ENCODE assay signal across 12 cellular contexts in the genomic region with DNA sequence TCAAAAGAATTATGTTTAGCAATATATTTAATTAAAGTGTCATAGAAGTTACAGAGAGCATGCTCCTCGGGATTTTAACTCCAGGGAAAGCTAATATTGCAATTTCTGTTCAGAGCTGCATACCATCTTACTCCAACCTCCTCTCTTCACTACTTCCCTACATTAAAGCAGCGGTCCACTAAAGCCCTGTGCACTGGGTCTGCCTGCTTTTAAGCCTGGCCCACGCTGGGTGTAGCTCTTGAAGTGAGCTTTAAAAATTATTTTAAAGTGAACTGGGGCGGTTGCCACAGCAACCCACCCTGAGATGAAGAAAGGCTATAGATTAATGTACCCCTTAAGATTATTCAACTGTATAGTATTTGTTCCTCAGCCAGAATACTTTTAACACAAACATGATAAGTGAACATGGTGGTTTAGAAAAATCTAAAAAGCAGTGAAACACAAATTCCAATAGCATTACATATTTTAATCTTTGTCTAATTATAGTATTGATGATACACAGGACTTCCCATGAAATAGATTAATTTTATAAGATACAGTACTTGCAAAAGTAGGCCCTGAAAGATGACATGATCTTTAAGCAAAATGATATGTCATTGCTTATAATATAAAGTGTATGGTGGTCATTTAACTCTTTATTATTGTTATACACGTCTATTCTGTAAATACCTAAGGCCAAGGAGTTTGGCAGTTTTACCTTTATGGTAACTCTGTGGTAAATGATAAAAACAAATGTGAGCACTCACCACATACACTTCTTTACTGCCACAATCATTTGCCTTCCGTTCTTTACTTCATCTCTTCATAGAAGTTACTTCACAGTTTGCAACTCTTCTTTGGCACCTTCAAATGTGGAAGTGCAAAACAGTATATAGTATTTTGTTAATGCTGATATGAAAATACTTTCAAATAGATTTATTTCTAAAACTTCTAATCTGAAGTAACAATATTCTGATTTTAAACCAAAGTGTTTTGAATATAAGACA. TPM values are rescaled to one million over a fixed set of nuclear protein-coding genes. Genes with fewer than 3 reads are reported as not detected.
DNase-seq lines count a peak whose midpoint lies in the region; ATAC-seq, FAIRE-seq and TF ChIP-seq lines count a peak whose summit lies in the region.
"Had no signal": no experiment of that assay in that cellular context is flagged by ENCODE, and none has a peak within 500 bp of the region (broad histone marks: within the 10 kb centered on the region; RNA-seq: fewer than 3 reads in every experiment).

No MANE protein-coding gene starts in this region.

- ATAC-seq in HG03025 (IDR thresholded peaks at IDR 0.05; ENCODE audit: low FRiP score, unreplicated experiment): no peak
- ATAC-seq in effector memory CD8-positive, alpha-beta T cell (replicated peaks): no peak

- in situ Hi-C loops in KBM-7 (cut with MboI; ENCODE audit: low pct_unique_long_range_greater_than_20kb, low sequenced_read_pairs): no loop called here

- DNase-seq in GM12892 (ENCODE audit: insufficient read length) (no peak), KBM-7 (peak; percentile 38), sigmoid colon (no peak), DMS 273 (lab: John Stamatoyannopoulos, UW; ENCODE audit: unreplicated experiment) (no peak)
- no peak for DNase-seq in effector memory CD8-positive, alpha-beta T cell
- DNase-seq in CD4-positive, alpha-beta memory T cell: no peak
- DNase-seq: effector CD4-positive, alpha-beta T cell; ovary had no signal

- H3K9me3 Mint-ChIP-seq in effector memory CD8-positive, alpha-beta T cell: peaks cover 0 to 4% of the 10 kb centered on the region in 2 donors
- no peaks in the 10 kb centered on the region for H3K9me3 Mint-ChIP-seq in CD4-positive, alpha-beta memory T cell
- H3K9me3 Mint-ChIP-seq: activated T-helper 1 cell treated with anti-CD3 and anti-CD28 coated beads, Interleukin-12 subunit alpha, Interleukin-12 subunit beta, Interleukin-2, Interleukin-4 antibody, amounts not matched to agents 30 ng/mL and 10 ng/mL and 1 ng/mL, durations not matched to agents 14 hours and 24 hours and 36 hours had no signal

- FAIRE-seq in GM12892 (lab: Jason Lieb, UNC): peak; percentile 61
- FAIRE-seq: TTC549 had no signal

- H3K27ac Mint-ChIP-seq in effector memory CD8-positive, alpha-beta T cell: no peak overlapping the region
- no peak overlapping the region for H3K27ac Mint-ChIP-seq in CD4-positive, alpha-beta memory T cell
- H3K27ac Mint-ChIP-seq: activated T-helper 1 cell treated with anti-CD3 and anti-CD28 coated beads, Interleukin-12 subunit alpha, Interleukin-12 subunit beta, Interleukin-2, Interleukin-4 antibody, amounts not matched to agents 30 ng/mL and 10 ng/mL and 1 ng/mL, durations not matched to agents 14 hours and 24 hours and 36 hours had no signal

- 59 to 72% methylated on average over 6 of the region's 6 CpGs for WGBS in sigmoid colon, 2 donors

- peak overlapping the region in 3 of 4 donors; percentile 8 to 34 (median 23) for H3K4me3 ChIP-seq in sigmoid colon
- no peak overlapping the region for H3K4me3 ChIP-seq in CD4-positive, alpha-beta memory T cell (ENCODE audit: low read length in 2 of 2)

- H3K27ac ChIP-seq in cingulate gyrus (ENCODE audit: low read depth, low read length): peak overlapping the region; percentile 62
- peak overlapping the region; percentile 87 to 93 (median 88) for H3K27ac ChIP-seq in sigmoid colon
- no peak overlapping the region for H3K27ac ChIP-seq in CD4-positive, alpha-beta memory T cell (ENCODE audit: low read depth, low read length)

- intact Hi-C loops in sigmoid colon (cut with DNase I): loop anchor here (5.0 to 10.0 kb wide), 2 partner anchors 65 to 1638 kb away; partner anchors contain the start of gene LYSMD3
- intact Hi-C loops in CD4-positive, alpha-beta memory T cell (cut with micrococcal nuclease): no loop called here

- TF ChIP-seq EP300 in sigmoid colon (IDR thresholded peaks at IDR 0.05): no peak

- no peak overlapping the region for H3K4me3 Mint-ChIP-seq in effector memory CD8-positive, alpha-beta T cell
- no peak overlapping the region for H3K4me3 Mint-ChIP-seq in CD4-positive, alpha-beta memory T cell
- H3K4me3 Mint-ChIP-seq: activated T-helper 1 cell treated with anti-CD3 and anti-CD28 coated beads, Interleukin-12 subunit alpha, Interleukin-12 subunit beta, Interleukin-2, Interleukin-4 antibody, amounts not matched to agents 30 ng/mL and 10 ng/mL and 1 ng/mL, durations not matched to agents 14 hours and 24 hours and 36 hours had no signal

- no peak for TF ChIP-seq CTCF in sigmoid colon (IDR thresholded peaks at IDR 0.05)

- H3K4me1 Mint-ChIP-seq in effector memory CD8-positive, alpha-beta T cell (ENCODE audit: low read depth in 2 of 2): peaks cover 9 to 13% of the 10 kb centered on the region in 2 donors
- H3K4me1 Mint-ChIP-seq in CD4-positive, alpha-beta memory T cell: peaks cover 15 to 24% (median 19%) of the 10 kb centered on the region in 4 donors

- CTCF ChIA-PET in CD4-positive, alpha-beta memory T cell (lab: Charles Lee; ENCODE audit: partially characterized antibody): no interaction called here

- H3K27me3 ChIP-seq in sigmoid colon: no peaks in the 10 kb centered on the region
- H3K27me3 ChIP-seq in CD4-positive, alpha-beta memory T cell (ENCODE audit: insufficient read depth, low read length): peaks cover 5% of the 10 kb centered on the region
- H3K27me3 ChIP-seq: ovary had no signal

- peaks cover 20 to 40% of the 10 kb centered on the region in 2 donors for H3K27me3 Mint-ChIP-seq in effector memory CD8-positive, alpha-beta T cell
- H3K27me3 Mint-ChIP-seq in CD4-positive, alpha-beta memory T cell: peaks cover 28 to 44% of the 10 kb centered on the region in 2 donors

- POLR2A ChIA-PET in CD4-positive, alpha-beta memory T cell (lab: Charles Lee; ENCODE audit: partially characterized antibody): no interaction called here

- TF ChIP-seq POLR2A in GM12892 (IDR thresholded peaks at IDR 0.05; ENCODE audit: low read depth, low read length) (0 out of 2 replicates have a peak, but pooled peaks have one; percentile 29), sigmoid colon (IDR thresholded peaks at IDR 0.05) (no peak)

- peaks cover 0 to 54% (median 43%) of the 10 kb centered on the region in 4 donors for H3K4me1 ChIP-seq in sigmoid colon
- peaks cover 22% of the 10 kb centered on the region for H3K4me1 ChIP-seq in CD4-positive, alpha-beta memory T cell (ENCODE audit: insufficient read depth, low read length)

- H3K36me3 Mint-ChIP-seq in effector memory CD8-positive, alpha-beta T cell (ENCODE audit: insufficient read depth): no peaks in the 10 kb centered on the region
- H3K36me3 Mint-ChIP-seq in CD4-positive, alpha-beta memory T cell: no peaks in the 10 kb centered on the region

- H3K36me3 ChIP-seq in sigmoid colon: no peaks in the 10 kb centered on the region
- no peaks in the 10 kb centered on the region for H3K36me3 ChIP-seq in CD4-positive, alpha-beta memory T cell (ENCODE audit: insufficient read depth, low read length)
- H3K36me3 ChIP-seq: ovary had no signal

- no peaks in the 10 kb centered on the region for H3K9me3 ChIP-seq in sigmoid colon
- no peaks in the 10 kb centered on the region for H3K9me3 ChIP-seq in CD4-positive, alpha-beta memory T cell (ENCODE audit: control insufficient read depth in 1 of 2, low read length in 2 of 2)
- H3K9me3 ChIP-seq: ovary had no signal

RNA-seq across cellular contexts. Expression of gene MEF2C, which starts 4.1 kb away (rescaled TPM):
- polyA plus RNA-seq in GM12892 (2012; ENCODE audit: missing spikeins): 207 TPM
- 10 to 100 TPM; 32.1 to 51.4 (median 40.2) TPM for total RNA-seq in sigmoid colon
- polyA plus RNA-seq in sigmoid colon: 10 to 100 TPM in 1 of 3 donors, 1 to 10 TPM in 2; 2.8 to 14.9 (median 9.0) TPM
- under 1 TPM; 0.12 to 0.39 TPM for total RNA-seq in CD4-positive, alpha-beta memory T cell
- polyA plus RNA-seq in CD4-positive, alpha-beta memory T cell: 1 to 10 TPM in 1 of 2 donors, under 1 TPM in 1; 0.18 to 1.0 TPM

Comparison
In these comparisons a context has a peak if more than half of its experiments do, and no peak if none do; other contexts are left out.
1. H3K4me3 ChIP-seq: peak in sigmoid colon (3 of 4); none in CD4-positive, alpha-beta memory T cell (0 of 2).
2. RNA of gene MEF2C, which starts 4.1 kb away (total RNA-seq): 32.1 to 51.4 TPM in sigmoid colon; 0.12 to 0.39 TPM in CD4-positive, alpha-beta memory T cell; every median in the first group is over 10 times any median in the second.